Comparison of ENCODE assay signal across 19 cellular contexts in the genomic region with DNA sequence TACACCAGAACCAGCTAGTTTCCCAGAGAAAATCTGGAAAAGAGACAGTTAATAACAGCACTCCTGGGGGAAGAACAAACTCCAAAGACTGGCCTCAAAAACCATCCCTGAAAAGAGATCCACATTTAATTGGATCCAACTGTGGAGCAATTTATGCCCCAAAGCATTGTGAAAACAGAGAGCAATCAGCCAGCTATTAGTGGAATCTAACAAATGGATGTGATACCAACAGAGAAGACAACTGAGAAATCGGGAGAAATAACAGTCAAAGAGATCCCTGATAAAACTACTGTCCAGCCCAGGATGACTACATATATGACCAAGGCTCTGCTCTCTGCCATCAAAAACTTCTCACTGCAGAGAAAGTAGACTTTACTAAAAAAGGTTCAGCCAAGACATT. TPM values are rescaled to one million over a fixed set of nuclear protein-coding genes. Genes with fewer than 3 reads are reported as not detected.
DNase-seq lines count a peak whose midpoint lies in the region; ATAC-seq, FAIRE-seq and TF ChIP-seq lines count a peak whose summit lies in the region.
"Had no signal": no experiment of that assay in that cellular context is flagged by ENCODE, and none has a peak within 500 bp of the region (broad histone marks: within the 10 kb centered on the region; RNA-seq: fewer than 3 reads in every experiment).

No MANE protein-coding gene starts in this region.

- WGBS in IMR-90 (ENCODE audit: extremely low coverage in 2 of 2, insufficient read length in 1 of 2), 2 experiments: no CpG with 5 or more reads among the region's 1 CpG
- 88% methylated on average over 1 of the region's 1 CpG; no CpG with 5 or more reads in 1 of the 2 experiments for WGBS in H1 (ENCODE audit: extremely low coverage in 1 of 2, insufficient coverage in 1 of 2, insufficient read length in 1 of 2, insufficient replicate concordance in 2 of 2, low coverage in 1 of 2, low lambda C conversion rate in 2 of 2, missing lambda C conversion rate in 1 of 2), 2 experiments

- H3K9me3 ChIP-seq in IMR-90 (ENCODE audit: control insufficient read depth, insufficient read depth, low read length) (peaks cover 7% of the 10 kb centered on the region; the same call in 1 of the 2 replicates), H1 (ENCODE audit: insufficient read depth in 2 of 2, low read depth in 1 of 2, low read length in 1 of 2) (no peaks in the 10 kb centered on the region)

- H3K4me3 ChIP-seq in IMR-90 (ENCODE audit: insufficient read depth, low read depth, low read length): no peak overlapping the region
- no peak overlapping the region for H3K4me3 ChIP-seq in H1 (ENCODE audit: extremely low read depth in 1 of 4, insufficient read depth in 2 of 4, low read depth in 3 of 4, low read length in 4 of 4)

- intact Hi-C loops in IMR-90 (cut with micrococcal nuclease): no loop called here

- TF ChIP-seq RAD21 in IMR-90 (IDR thresholded peaks at IDR 0.05; ENCODE audit: low read length) (no peak), H1 (IDR thresholded peaks at IDR 0.05 in 1 of 2, conservative IDR thresholded peaks at IDR 0.05 in 1 of 2; ENCODE audit: low read depth in 2 of 2, low read length in 2 of 2) (no peak)

- H4K91ac ChIP-seq in IMR-90 (ENCODE audit: insufficient read depth, low read depth, low read length): peak overlapping the region; percentile 88
- H4K91ac ChIP-seq in H1 (replicated peaks; ENCODE audit: insufficient read length, low read length): no peak overlapping the region

- no peak for TF ChIP-seq CTCF in IMR-90 (conservative IDR thresholded peaks at IDR 0.05; ENCODE audit: low read depth, low read length)
- TF ChIP-seq CTCF in H1 (IDR thresholded peaks at IDR 0.05; ENCODE audit: control extremely low read depth in 1 of 3, insufficient read depth in 1 of 3, low read depth in 1 of 3, low read length in 3 of 3): no peak
- TF ChIP-seq CTCF in osteocyte (IDR thresholded peaks at IDR 0.05): no peak

- H3K27ac Mint-ChIP-seq in osteocyte (ENCODE audit: unreplicated experiment): peak overlapping the region; percentile 81
- no peak overlapping the region for H3K27ac Mint-ChIP-seq in natural killer cell treated with Interleukin-12 subunit alpha and Interleukin-12 subunit beta and Interleukin-15 and Interleukin-18, amount 100 ng/mL, for 72 hours
- H3K27ac Mint-ChIP-seq: CD8-positive, alpha-beta memory T cell had no signal

- in situ Hi-C loops in IMR-90 (cut with MboI; ENCODE audit: low sequenced_read_pairs): loop anchor here (25.0 kb wide), 1 partner anchor 560 kb away; a partner anchor contains a TSS

- no peak overlapping the region for H2AFZ ChIP-seq in IMR-90 (replicated peaks; ENCODE audit: low read length, poor library complexity)
- H2AFZ ChIP-seq in H1 (ENCODE audit: low read length): peak overlapping the region; percentile 99; the same call in 1 of the 2 replicates

- TF ChIP-seq EP300 in H1 (IDR thresholded peaks at IDR 0.05; ENCODE audit: borderline replicate concordance in 1 of 2, low read depth in 2 of 2, low read length in 2 of 2): no peak

- peaks cover 8% of the 10 kb centered on the region; the same call in 1 of the 2 replicates for H3K4me1 ChIP-seq in IMR-90 (ENCODE audit: control insufficient read depth, insufficient read depth, low read length)
- H3K4me1 ChIP-seq in H1 (replicated peaks in 1 of 4; ENCODE audit: control insufficient read depth in 3 of 4, insufficient read depth in 4 of 4, low read length in 3 of 4): peaks cover 0 to 6% (median 0%) of the 10 kb centered on the region in 4 experiments; a peak in 1 of 7 replicates

- peak overlapping the region; percentile 84; the same call in 1 of the 2 replicates for H3K14ac ChIP-seq in IMR-90 (replicated peaks; ENCODE audit: low read depth, low read length)
- no peak overlapping the region for H3K14ac ChIP-seq in H1 (ENCODE audit: insufficient read length)

- H3K9ac ChIP-seq in IMR-90 (ENCODE audit: low read depth, low read length) (no peak overlapping the region), H1 (replicated peaks in 1 of 4; ENCODE audit: extremely low read depth in 1 of 4, low read depth in 3 of 4, low read length in 3 of 4) (no peak overlapping the region)

- H2BK20ac ChIP-seq in IMR-90 (ENCODE audit: low read depth, low read length) (peak overlapping the region; percentile 95), H1 (ENCODE audit: low read length) (no peak overlapping the region)

- no peaks in the 10 kb centered on the region for H3K79me2 ChIP-seq in H1 (ENCODE audit: control insufficient read depth in 1 of 2, insufficient read depth in 2 of 2, low read length in 2 of 2)

- peak overlapping the region; percentile 91; the same call in 1 of the 2 replicates for H3K4ac ChIP-seq in IMR-90 (ENCODE audit: low read depth, low read length)
- H3K4ac ChIP-seq in H1 (replicated peaks; ENCODE audit: insufficient read length, low read depth, low read length): no peak overlapping the region

- BruUV-seq in IMR-90 (replicated peaks; lab: Mats Ljungman, UMichigan): no TSS peak

- ATAC-seq in IMR-90 (ENCODE audit: low read depth) (no peak), GM18505 (IDR thresholded peaks at IDR 0.05; ENCODE audit: unreplicated experiment) (no peak)
- ATAC-seq in natural killer cell treated with Interleukin-12 subunit alpha and Interleukin-12 subunit beta and Interleukin-15 and Interleukin-18, amount 100 ng/mL, for 72 hours: no peak
- ATAC-seq: HepG2, PC-3 had no signal

- H3K18ac ChIP-seq in IMR-90 (ENCODE audit: low read depth, low read length) (peak overlapping the region; percentile 27; the same call in 1 of the 2 replicates), H1 (ENCODE audit: extremely low read depth, low read length) (no peak overlapping the region)

- H3K27me3 ChIP-seq in IMR-90 (ENCODE audit: control insufficient read depth, insufficient read depth, low read length) (no peaks in the 10 kb centered on the region), H1 (replicated peaks in 1 of 4; ENCODE audit: control insufficient read depth in 3 of 4, extremely low read depth in 1 of 4, insufficient read depth in 3 of 4, low read length in 3 of 4) (no peaks in the 10 kb centered on the region)

- H2AK9ac ChIP-seq in IMR-90 (replicated peaks; ENCODE audit: low read depth, low read length, poor library complexity): no peak overlapping the region

- H3K56ac ChIP-seq in IMR-90 (ENCODE audit: extremely low read depth, insufficient read depth, low read length): no peak overlapping the region
- no peak overlapping the region for H3K56ac ChIP-seq in H1 (replicated peaks; ENCODE audit: insufficient read length, low read depth, low read length)

- no peaks in the 10 kb centered on the region for H3K27me3 Mint-ChIP-seq in osteocyte (ENCODE audit: unreplicated experiment)
- peaks cover 18 to 28% of the 10 kb centered on the region in 2 donors for H3K27me3 Mint-ChIP-seq in natural killer cell treated with Interleukin-12 subunit alpha and Interleukin-12 subunit beta and Interleukin-15 and Interleukin-18, amount 100 ng/mL, for 72 hours

- POLR2A ChIA-PET in IMR-90 (lab: Charles Lee; ENCODE audit: unreplicated experiment) (no interaction called here), H1 (lab: Charles Lee; ENCODE audit: partially characterized antibody) (interaction anchor here (1.0 to 1.3 kb wide), 2 partner anchors 11 to 40 kb away, joined by 4 to 5 read pairs; a partner anchor contains a TSS)

- H3K9me3 Mint-ChIP-seq in osteocyte (ENCODE audit: unreplicated experiment): peaks cover 7% of the 10 kb centered on the region
- no peaks in the 10 kb centered on the region for H3K9me3 Mint-ChIP-seq in natural killer cell treated with Interleukin-12 subunit alpha and Interleukin-12 subunit beta and Interleukin-15 and Interleukin-18, amount 100 ng/mL, for 72 hours

- no peaks in the 10 kb centered on the region for H4K20me1 ChIP-seq in IMR-90 (ENCODE audit: insufficient read depth, low read length)
- H4K20me1 ChIP-seq in H1 (replicated peaks in 1 of 2; ENCODE audit: control insufficient read depth in 1 of 2, insufficient read depth in 2 of 2, low read length in 2 of 2): no peaks in the 10 kb centered on the region

- H3K27ac ChIP-seq in IMR-90 (ENCODE audit: insufficient read depth, low read length) (no peak overlapping the region), H1 (ENCODE audit: low read depth, low read length) (no peak overlapping the region)
- H3K27ac ChIP-seq: RWPE1 had no signal

- no peak for FAIRE-seq in H1 (lab: Jason Lieb, UNC)
- FAIRE-seq: D721Med, HepG2 had no signal

- DNase-seq in EL: peak; percentile 34
- no peak for DNase-seq in IMR-90
- DNase-seq in H1 (ENCODE audit: low read depth in 1 of 2, low spot score in 2 of 2): no peak
- DNase-seq in osteocyte (ENCODE audit: extremely low spot score, unreplicated experiment): no peak
- DNase-seq in natural killer cell treated with Interleukin-12 subunit alpha and Interleukin-12 subunit beta and Interleukin-15 and Interleukin-18, amount 100 ng/mL, for 72 hours (ENCODE audit: low spot score): no peak
- no peak for DNase-seq in COLO829 (ENCODE audit: low spot score)
- DNase-seq: C1 segment of cervical spinal cord; CD8-positive, alpha-beta memory T cell; DMS79; KG1; NCI-H1105 treated with DMSO at 0.1 percent for 48 hours; NCI-H187; NCI-H2227 treated with DMSO at 0.1 percent for 48 hours; NCI-H524 treated with DMSO at 0.1 percent for 48 hours; PC-3 had no signal

- H2BK5ac ChIP-seq in IMR-90 (ENCODE audit: low read depth, low read length, poor library complexity, severe bottlenecking) (peak overlapping the region; percentile 97), H1 (ENCODE audit: low read depth, low read length) (no peak overlapping the region)

- no peak overlapping the region for H3K4me3 Mint-ChIP-seq in osteocyte (ENCODE audit: unreplicated experiment)
- H3K4me3 Mint-ChIP-seq in natural killer cell treated with Interleukin-12 subunit alpha and Interleukin-12 subunit beta and Interleukin-15 and Interleukin-18, amount 100 ng/mL, for 72 hours: no peak overlapping the region
- H3K4me3 Mint-ChIP-seq: CD8-positive, alpha-beta memory T cell had no signal

- peaks cover 8 to 20% of the 10 kb centered on the region in 2 experiments; a peak in 3 of 4 replicates for H3K79me1 ChIP-seq in IMR-90 (ENCODE audit: low read depth in 1 of 2, low read length in 2 of 2)
- H3K79me1 ChIP-seq in H1 (ENCODE audit: low read depth, low read length): no peaks in the 10 kb centered on the region

- peaks cover 34% of the 10 kb centered on the region for H3K4me1 Mint-ChIP-seq in osteocyte (ENCODE audit: unreplicated experiment)
- peaks cover 3 to 7% of the 10 kb centered on the region in 2 donors for H3K4me1 Mint-ChIP-seq in natural killer cell treated with Interleukin-12 subunit alpha and Interleukin-12 subunit beta and Interleukin-15 and Interleukin-18, amount 100 ng/mL, for 72 hours (ENCODE audit: low read depth in 2 of 2)
- H3K4me1 Mint-ChIP-seq: CD8-positive, alpha-beta memory T cell had no signal

- peak overlapping the region; percentile 99 for H2BK15ac ChIP-seq in IMR-90 (ENCODE audit: low read depth, low read length)
- no peak overlapping the region for H2BK15ac ChIP-seq in H1 (ENCODE audit: low read length)

- dilution Hi-C loops in IMR-90 (cut with HindIII; ENCODE audit: low sequenced_read_pairs, unreplicated experiment): no loop called here

- H3K4me2 ChIP-seq in IMR-90 (ENCODE audit: low read depth, low read length): no peak overlapping the region
- no peak overlapping the region for H3K4me2 ChIP-seq in H1 (ENCODE audit: insufficient read depth in 1 of 2, low read depth in 2 of 2, low read length in 2 of 2)

- H4K5ac ChIP-seq in IMR-90 (ENCODE audit: low read depth, low read length) (peak overlapping the region; percentile 83; the same call in 1 of the 2 replicates), H1 (ENCODE audit: insufficient read length, low read depth, low read length) (no peak overlapping the region)

- TF ChIP-seq POLR2A in IMR-90 (IDR thresholded peaks at IDR 0.05; ENCODE audit: low read depth, low read length) (no peak), H1 (IDR thresholded peaks at IDR 0.05; ENCODE audit: control extremely low read depth in 1 of 2, low read depth in 2 of 2, low read length in 2 of 2) (no peak), GM18505 (IDR thresholded peaks at IDR 0.05; ENCODE audit: borderline replicate concordance, extremely low read depth, insufficient read depth, insufficient read length) (no peak)

- H3K36me3 Mint-ChIP-seq in osteocyte (ENCODE audit: unreplicated experiment): no peaks in the 10 kb centered on the region
- no peaks in the 10 kb centered on the region for H3K36me3 Mint-ChIP-seq in natural killer cell treated with Interleukin-12 subunit alpha and Interleukin-12 subunit beta and Interleukin-15 and Interleukin-18, amount 100 ng/mL, for 72 hours
- H3K36me3 Mint-ChIP-seq: CD8-positive, alpha-beta memory T cell had no signal

- H3K36me3 ChIP-seq in IMR-90 (ENCODE audit: control insufficient read depth, insufficient read depth, low read length): no peaks in the 10 kb centered on the region
- no peaks in the 10 kb centered on the region for H3K36me3 ChIP-seq in H1 (ENCODE audit: control insufficient read depth in 2 of 4, insufficient read depth in 4 of 4, low read length in 3 of 4)

- CTCF ChIA-PET in IMR-90 (lab: Yijun Ruan, JAX) (no interaction called here), H1 (lab: Charles Lee; ENCODE audit: partially characterized antibody) (interaction anchor here (0.9 to 1.9 kb wide), 10 partner anchors 26 to 262 kb away, joined by 3 to 10 read pairs (median 4); a partner anchor contains a TSS)

- H4K8ac ChIP-seq in IMR-90 (ENCODE audit: low read depth in 2 of 2, low read length in 2 of 2): peak overlapping the region; percentile 54 to 94; a peak in 3 of 4 replicates
- no peak overlapping the region for H4K8ac ChIP-seq in H1 (ENCODE audit: extremely low read depth, insufficient read depth, low read length)

- no peaks in the 10 kb centered on the region for H3K23me2 ChIP-seq in H1 (ENCODE audit: low read depth, low read length)

- H2BK120ac ChIP-seq in IMR-90 (ENCODE audit: low read depth, low read length): peak overlapping the region; percentile 86
- no peak overlapping the region for H2BK120ac ChIP-seq in H1 (replicated peaks; ENCODE audit: low read depth, low read length)

- no peak overlapping the region for H3K23ac ChIP-seq in IMR-90 (ENCODE audit: low read depth, low read length)
- H3K23ac ChIP-seq in H1 (ENCODE audit: insufficient read length): no peak overlapping the region

- H3K9me1 ChIP-seq in IMR-90 (ENCODE audit: insufficient read depth, low read length): peaks cover 10% of the 10 kb centered on the region

- H2AK5ac ChIP-seq in IMR-90 (ENCODE audit: low read depth, low read length) (no peak overlapping the region), H1 (ENCODE audit: low read depth, low read length) (no peak overlapping the region)

- H2BK12ac ChIP-seq in H1 (ENCODE audit: low read depth, low read length): no peak overlapping the region

RNA-seq across cellular contexts. Expression of a gene that starts 40.5 kb away (rescaled TPM):
- total RNA-seq in IMR-90 (2012; rRNA removed) (487 and 522 TPM in 2 replicates), osteocyte (336 and 341 TPM in 2 replicates)
- polyA plus RNA-seq in IMR-90 (2012; rRNA removed) (206 and 225 TPM in 2 replicates), H1 (2011; rRNA removed) (35.1 and 39.5 TPM in 2 replicates)
- 126 and 196 TPM in 2 replicates for polyA plus RNA-seq in IMR-90 (2012; cell fraction: cytosol; rRNA removed)
- 1,045 and 1,428 TPM in 2 replicates for polyA plus RNA-seq in IMR-90 (2012; cell fraction: nucleus; rRNA removed; ENCODE audit: low replicate concordance)
- 69.1 and 70.4 TPM in 2 replicates for total RNA-seq in H1 (2021; fragmentation: NEBNext Ultra II Directional; extraction: Animal tissue kit (Norgen Biotek cat#: 25700))
- 41.2 TPM for polyA plus RNA-seq in H1 (2011; cell fraction: cytosol; rRNA removed)
- 199 TPM for polyA plus RNA-seq in H1 (2011; cell fraction: nucleus; rRNA removed)
- polyA plus RNA-seq in H1 (2012, experiment 1 of 2): 39.2 to 59.2 TPM (median 43.1 TPM) in 4 replicates
- 4.4 TPM for polyA plus RNA-seq in H1 (2012, experiment 2 of 2)
- polyA plus RNA-seq in H1 (2013, experiment 1 of 2): 15.5 TPM
- polyA plus RNA-seq in H1 (2013, experiment 2 of 2): 15.1 TPM
- polyA minus RNA-seq in H1 (2011; rRNA and poly(A)+ RNA removed): 338 and 362 TPM in 2 replicates
- polyA minus RNA-seq in H1 (2011; cell fraction: cytosol; rRNA and poly(A)+ RNA removed): 58.9 TPM
- 347 TPM for polyA minus RNA-seq in H1 (2011; cell fraction: nucleus; rRNA and poly(A)+ RNA removed)
- 10 to 100 TPM; 40.1 to 70.3 TPM for total RNA-seq in natural killer cell treated with Interleukin-12 subunit alpha and Interleukin-12 subunit beta and Interleukin-15 and Interleukin-18, amount 100 ng/mL, for 72 hours
